ENCODE assay signal across 1 cellular context in the genomic region with DNA sequence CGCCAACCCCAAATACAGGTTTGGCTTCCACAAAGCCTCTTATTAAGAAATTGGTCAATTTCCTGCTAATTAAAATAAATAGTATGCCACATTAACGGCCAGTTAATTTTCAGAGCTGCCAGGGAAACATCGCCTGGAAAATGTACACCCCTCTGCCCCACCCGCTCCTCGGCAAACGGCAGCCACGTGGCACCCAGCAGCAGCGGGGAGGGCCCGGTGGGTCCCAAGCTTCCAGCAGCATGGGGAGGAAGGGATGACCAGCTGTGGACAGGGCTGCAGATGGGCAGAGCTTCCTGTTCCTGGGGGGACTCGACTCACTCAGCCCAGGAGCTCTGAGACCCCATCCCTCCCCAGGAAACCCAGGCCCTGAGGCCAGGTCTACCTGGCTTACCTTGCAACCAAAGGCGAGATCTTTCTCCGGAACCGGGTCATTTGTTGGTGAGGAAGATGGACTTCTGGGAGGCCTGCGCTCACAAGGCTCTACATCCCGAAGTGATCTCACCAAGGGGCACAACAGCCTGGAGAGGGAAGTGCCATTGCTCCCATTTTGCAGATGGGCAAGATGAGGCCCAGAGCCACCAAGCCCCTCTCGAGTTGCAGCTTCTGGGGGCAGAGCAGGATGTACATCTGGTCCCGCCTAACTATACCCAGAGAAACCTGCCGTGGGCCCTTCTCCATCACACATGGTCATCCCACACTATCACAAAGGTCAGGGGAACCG.
A peak's percentile ranks its signal among the peaks of the same experiment; 100 is the strongest.
TF ChIP-seq lines count a peak whose summit lies in the region.

No MANE protein-coding gene starts in this region.

TF ChIP-seq in HepG2, 621 proteins besides CTCF, POLR2A, EP300 and RAD21:
- TF ChIP-seq KLF13 (CRISPR knock-in tag; IDR thresholded peaks at IDR 0.05) (no peak), HNF4G (IDR thresholded peaks at IDR 0.05; ENCODE audit: borderline replicate concordance, low read depth, low read length) (no peak), HNF4G (CRISPR knock-in tag; IDR thresholded peaks at IDR 0.05; ENCODE audit: borderline replicate concordance, low read depth) (no peak), ZNF629 (CRISPR knock-in tag; conservative IDR thresholded peaks at IDR 0.05) (peak; percentile 93)
TF ChIP-seq in HepG2: peak in this region for 1.
